14 cellular contexts compared by ENCODE assay signal in genomic region chr3:126621171-126621570, GRCh38. TPM values are rescaled to one million over a fixed set of nuclear protein-coding genes. Genes with fewer than 3 reads are reported as not detected.
DNase-seq lines count a peak whose midpoint lies in the region; ATAC-seq and TF ChIP-seq lines count a peak whose summit lies in the region.
"Had no signal": no experiment of that assay in that cellular context is flagged by ENCODE, and none has a peak within 500 bp of the region (broad histone marks: within the 10 kb centered on the region; RNA-seq: fewer than 3 reads in every experiment).

No MANE protein-coding gene starts in this region.

- H3K4me3 Mint-ChIP-seq in stimulated activated effector memory CD8-positive, alpha-beta T cell treated with anti-CD3 and anti-CD28 coated beads, Interleukin-12 subunit alpha, Interleukin-12 subunit beta, amount 100 ng/mL, for 72 hours: no peak overlapping the region
- H3K4me3 Mint-ChIP-seq: activated T-helper 1 cell treated with anti-CD3 and anti-CD28 coated beads, Interleukin-12 subunit alpha, Interleukin-12 subunit beta, Interleukin-2, Interleukin-4 antibody, amounts not matched to agents 30 ng/mL and 10 ng/mL and 1 ng/mL, durations not matched to agents 14 hours and 24 hours and 36 hours had no signal

- H3K4me3 ChIP-seq in foreskin fibroblast (ENCODE audit: low read depth in 1 of 2, low read length in 2 of 2) (no peak overlapping the region), skeletal muscle satellite cell (ENCODE audit: low read length) (no peak overlapping the region)
- H3K4me3 ChIP-seq: K562 had no signal

- H3K27ac Mint-ChIP-seq in stimulated activated effector memory CD8-positive, alpha-beta T cell treated with anti-CD3 and anti-CD28 coated beads, Interleukin-12 subunit alpha, Interleukin-12 subunit beta, amount 100 ng/mL, for 72 hours: no peak overlapping the region
- H3K27ac Mint-ChIP-seq: activated T-helper 1 cell treated with anti-CD3 and anti-CD28 coated beads, Interleukin-12 subunit alpha, Interleukin-12 subunit beta, Interleukin-2, Interleukin-4 antibody, amounts not matched to agents 30 ng/mL and 10 ng/mL and 1 ng/mL, durations not matched to agents 14 hours and 24 hours and 36 hours had no signal

- peaks cover 5% of the 10 kb centered on the region for H3K9me3 ChIP-seq in skeletal muscle satellite cell (replicated peaks; ENCODE audit: low read length)

- peak overlapping the region; percentile 56 for H3K4me2 ChIP-seq in skeletal muscle satellite cell (ENCODE audit: low read length)

- no peak for TF ChIP-seq CTCF in foreskin fibroblast (IDR thresholded peaks at IDR 0.05; ENCODE audit: low read depth, low read length)

- no peaks in the 10 kb centered on the region for H3K36me3 Mint-ChIP-seq in stimulated activated effector memory CD8-positive, alpha-beta T cell treated with anti-CD3 and anti-CD28 coated beads, Interleukin-12 subunit alpha, Interleukin-12 subunit beta, amount 100 ng/mL, for 72 hours

- ATAC-seq in SK-N-SH treated with all-trans-retinoic acid at 6 μM for 48 hours (peak; percentile 87), HG03469 (IDR thresholded peaks at IDR 0.05; ENCODE audit: unreplicated experiment) (no peak)
- no peak for ATAC-seq in stimulated activated effector memory CD8-positive, alpha-beta T cell treated with anti-CD3 and anti-CD28 coated beads, Interleukin-12 subunit alpha, Interleukin-12 subunit beta, amount 100 ng/mL, for 72 hours
- ATAC-seq: K562 had no signal

- H3K9me3 Mint-ChIP-seq in stimulated activated effector memory CD8-positive, alpha-beta T cell treated with anti-CD3 and anti-CD28 coated beads, Interleukin-12 subunit alpha, Interleukin-12 subunit beta, amount 100 ng/mL, for 72 hours: no peaks in the 10 kb centered on the region
- H3K9me3 Mint-ChIP-seq: activated T-helper 1 cell treated with anti-CD3 and anti-CD28 coated beads, Interleukin-12 subunit alpha, Interleukin-12 subunit beta, Interleukin-2, Interleukin-4 antibody, amounts not matched to agents 30 ng/mL and 10 ng/mL and 1 ng/mL, durations not matched to agents 14 hours and 24 hours and 36 hours had no signal

- no peaks in the 10 kb centered on the region for H3K4me1 Mint-ChIP-seq in stimulated activated effector memory CD8-positive, alpha-beta T cell treated with anti-CD3 and anti-CD28 coated beads, Interleukin-12 subunit alpha, Interleukin-12 subunit beta, amount 100 ng/mL, for 72 hours

- H3K27me3 ChIP-seq in skeletal muscle satellite cell (ENCODE audit: control insufficient read depth, insufficient read depth, low read length): no peaks in the 10 kb centered on the region
- H3K27me3 ChIP-seq: brain microvascular endothelial cell had no signal

- peaks cover 10% of the 10 kb centered on the region for H3K36me3 ChIP-seq in skeletal muscle satellite cell (ENCODE audit: insufficient read depth, low read length)
- H3K36me3 ChIP-seq: brain microvascular endothelial cell had no signal

- DNase-seq in DMS 273 (lab: John Stamatoyannopoulos, UW; ENCODE audit: unreplicated experiment) (peak; percentile 57), DMS 273 treated with DMSO at 0.1 percent for 48 hours (lab: John Stamatoyannopoulos, UW) (no peak), foreskin fibroblast (peak; percentile 81 to 87), NCI-H82 (lab: John Stamatoyannopoulos, UW) (no peak)
- no peak for DNase-seq in stimulated activated effector memory CD8-positive, alpha-beta T cell treated with anti-CD3 and anti-CD28 coated beads, Interleukin-12 subunit alpha, Interleukin-12 subunit beta, amount 100 ng/mL, for 72 hours (ENCODE audit: low spot score in 2 of 2)
- DNase-seq: glutamatergic neuron, posterior cingulate gyrus, SHP77 had no signal

- peak overlapping the region; percentile 37 for H3K9ac ChIP-seq in skeletal muscle satellite cell (ENCODE audit: low read depth, low read length)

- peaks cover 53% of the 10 kb centered on the region for H3K4me1 ChIP-seq in skeletal muscle satellite cell (ENCODE audit: control insufficient read depth, insufficient read depth, low read length)

TF ChIP-seq in SK-N-SH treated with all-trans-retinoic acid at 6 μM for 48 hours, 23 proteins besides CTCF, POLR2A, EP300 and RAD21:
- no peak for TF ChIP-seq ZNF565 (CRISPR knock-in tag; conservative IDR thresholded peaks at IDR 0.05; ENCODE audit: low read depth)
- TF ChIP-seq TCF4 (CRISPR knock-in tag; IDR thresholded peaks at IDR 0.05; ENCODE audit: borderline replicate concordance): no peak
- no peak for TF ChIP-seq SNAI2 (CRISPR knock-in tag; IDR thresholded peaks at IDR 0.05)
- no peak for TF ChIP-seq RARB (CRISPR knock-in tag; IDR thresholded peaks at IDR 0.05)
- peak; percentile 80; the same call in 1 of the 2 replicates for TF ChIP-seq ZFP3 (CRISPR knock-in tag; IDR thresholded peaks at IDR 0.05)
- no peak for TF ChIP-seq OSR1 (CRISPR knock-in tag; IDR thresholded peaks at IDR 0.05)
- no peak for TF ChIP-seq TOX (CRISPR knock-in tag; IDR thresholded peaks at IDR 0.05; ENCODE audit: borderline replicate concordance)
- no peak for TF ChIP-seq CREB5 (CRISPR knock-in tag; IDR thresholded peaks at IDR 0.05; ENCODE audit: low read depth)
- no peak for TF ChIP-seq ESRRG (CRISPR knock-in tag; IDR thresholded peaks at IDR 0.05)
- peak; percentile 31; the same call in 1 of the 2 replicates for TF ChIP-seq ISL1 (CRISPR knock-in tag; IDR thresholded peaks at IDR 0.05)
- no peak for TF ChIP-seq CSDC2 (CRISPR knock-in tag; IDR thresholded peaks at IDR 0.05)
- no peak for TF ChIP-seq GLIS3 (CRISPR knock-in tag; IDR thresholded peaks at IDR 0.05)

RNA-seq across cellular contexts. Expression of gene TXNRD3, which starts 33.8 kb away (rescaled TPM):
- total RNA-seq in skeletal muscle satellite cell (2012; rRNA removed): 8.3 and 10.1 TPM in 2 replicates

Comparison
In these comparisons a context has a peak if more than half of its experiments do, and no peak if none do; other contexts are left out.
1. DNase-seq: peak in DMS 273 (single experiment) and foreskin fibroblast (2 of 2); none in DMS 273 treated with DMSO at 0.1 percent for 48 hours (single experiment), NCI-H82 (single experiment) and stimulated activated effector memory CD8-positive, alpha-beta T cell treated with anti-CD3 and anti-CD28 coated beads, Interleukin-12 subunit alpha, Interleukin-12 subunit beta, amount 100 ng/mL, for 72 hours (0 of 2).